Comparison of ENCODE assay signal across 28 cellular contexts in genomic region chr5:73256012-73256411, GRCh38.
"Had no signal": no experiment of that assay in that cellular context is flagged by ENCODE, and none has a peak within 500 bp of the region (broad histone marks: within the 10 kb centered on the region; RNA-seq: fewer than 3 reads in every experiment).

No MANE protein-coding gene starts in this region.

- DNase-seq: hypothalamus; immature natural killer cell; kidney; left colon; left ventricle myocardium inferior; mesendoderm; naive B cell; natural killer cell; nephron progenitor cell; occipital lobe; psoas muscle; right lobe of liver; stimulated activated CD4-positive, alpha-beta T cell treated with anti-CD3 and anti-CD28 coated beads, Interleukin-1b, Interleukin-23, amount 100 ng/mL, for 48 hours; stimulated activated CD4-positive, alpha-beta T cell treated with anti-CD3 and anti-CD28 coated beads, Interleukin-2, amount 100 ng/mL, for 48 hours; stimulated activated CD4-positive, alpha-beta T cell treated with anti-CD3 and anti-CD28 coated beads, Interleukin-4, amount 100 ng/mL, for 4 hours; stimulated activated CD8-positive, alpha-beta memory T cell treated with anti-CD3 and anti-CD28 coated beads, Interleukin-4, amount 100 ng/mL, for 48 hours; stimulated activated naive CD8-positive, alpha-beta T cell treated with anti-CD3 and anti-CD28 coated beads, Interleukin-15, Interleukin-2, amounts not matched to agents 100 U/mL and 50 U/mL, for 24 hours; stomach; testis; thyroid gland; transverse colon; upper lobe of left lung had no signal

- H3K9me3 ChIP-seq: neutrophil, right lobe of liver, testis, thyroid gland, transverse colon had no signal

- H3K4me1 ChIP-seq: left ventricle myocardium inferior, parathyroid adenoma, psoas muscle, right lobe of liver, stomach, testis, thyroid gland, transverse colon, upper lobe of left lung had no signal

- H3K27me3 ChIP-seq: right lobe of liver, testis, thyroid gland, upper lobe of left lung had no signal

- H3K27ac ChIP-seq: left ventricle myocardium inferior, neural progenitor cell, neutrophil, parathyroid adenoma, psoas muscle, right lobe of liver, stomach, testis, thyroid gland, transverse colon, upper lobe of left lung had no signal

- ATAC-seq: left colon; natural killer cell; psoas muscle; right lobe of liver; stimulated activated memory B cell treated with anti-CD40 and anti-IgM and Interleukin-4, amounts not matched to agents 10 μg/mL and 1 μg/mL and 100 μg/mL, for 72 hours; stimulated activated naive CD8-positive, alpha-beta T cell treated with anti-CD3 and anti-CD28 coated beads, Interleukin-15, Interleukin-2, amounts not matched to agents 100 U/mL and 50 U/mL, for 24 hours had no signal

- H3K4me3 ChIP-seq: left ventricle myocardium inferior, lung, neural progenitor cell, psoas muscle, right lobe of liver, smooth muscle cell, stomach, testis, thyroid gland, transverse colon, upper lobe of left lung had no signal

- H3K36me3 ChIP-seq: left ventricle myocardium inferior, neural progenitor cell, neutrophil, right lobe of liver, stomach, thyroid gland, transverse colon, upper lobe of left lung had no signal
